Comparison of ENCODE assay signal across 24 cellular contexts in the genomic region with DNA sequence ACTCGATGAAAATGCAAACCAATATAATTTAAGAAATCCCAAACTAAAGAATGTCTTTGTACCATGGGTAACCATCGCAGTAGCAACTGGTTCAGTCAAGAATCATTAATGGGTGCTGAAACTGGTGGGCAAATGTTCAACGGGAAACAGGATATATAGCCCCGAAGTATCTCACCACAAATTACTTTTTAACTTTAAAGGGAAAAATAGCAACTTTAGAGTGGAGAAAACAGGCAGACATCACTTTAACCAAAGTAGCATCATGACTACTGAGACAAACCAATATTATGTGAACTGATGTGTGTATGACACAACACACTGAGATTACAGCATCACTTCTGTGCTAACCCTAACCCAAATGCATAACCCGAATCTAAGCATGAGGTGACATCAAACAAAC. TPM values are rescaled to one million over a fixed set of nuclear protein-coding genes. Genes with fewer than 3 reads are reported as not detected.
DNase-seq lines count a peak whose midpoint lies in the region; ATAC-seq, FAIRE-seq and TF ChIP-seq lines count a peak whose summit lies in the region.
"Had no signal": no experiment of that assay in that cellular context is flagged by ENCODE, and none has a peak within 500 bp of the region (broad histone marks: within the 10 kb centered on the region; RNA-seq: fewer than 3 reads in every experiment).

No MANE protein-coding gene starts in this region.

- 84 to 92% (median 86%) methylated on average over 5 of the region's 5 CpGs for WGBS in small intestine, 3 donors

- DNase-seq in GM12891 (ENCODE audit: insufficient read length, low spot score) (no peak), NCI-H526 (lab: John Stamatoyannopoulos, UW) (no peak), BE2C (no peak), small intestine (no peak)
- DNase-seq: 8988T; activated CD4-positive, alpha-beta T cell treated with anti-CD3 and anti-CD28 coated beads, Interleukin-2, amount 10 ng/mL, durations not matched to agents 7 days and 5 days; activated CD8-positive, alpha-beta memory T cell treated with anti-CD3 and anti-CD28 coated beads, Interleukin-2, amount 50 U/mL, for 48 hours; activated naive CD8-positive, alpha-beta T cell treated with anti-CD3 and anti-CD28 coated beads for 36 hours; DND-41; dorsolateral prefrontal cortex; heart left ventricle; MV-4-11; naive thymus-derived CD8-positive, alpha-beta T cell; NCI-H2171; NCI-H69; RPMI8226; stimulated activated CD4-positive, alpha-beta T cell treated with anti-CD3 and anti-CD28 coated beads, Interleukin-12 subunit alpha, Interleukin-12 subunit beta, amount 100 ng/mL, for 4 hours; stimulated activated CD4-positive, alpha-beta T cell treated with anti-CD3 and anti-CD28 coated beads, Interleukin-4, amount 100 ng/mL, for 4 hours; T-helper 17 cell; thyroid gland had no signal

- H3K27ac ChIP-seq in small intestine (ENCODE audit: low read depth in 1 of 2, low read length in 1 of 2): no peak overlapping the region
- H3K27ac ChIP-seq: dorsolateral prefrontal cortex, heart left ventricle, thyroid gland had no signal

- no peaks in the 10 kb centered on the region for H3K36me3 ChIP-seq in BE2C
- H3K36me3 ChIP-seq in small intestine (ENCODE audit: control insufficient read depth in 2 of 2, insufficient read depth in 2 of 2, low read length in 2 of 2): no peaks in the 10 kb centered on the region
- H3K36me3 ChIP-seq: heart left ventricle, thyroid gland had no signal

- H3K4me1 ChIP-seq in BE2C (no peaks in the 10 kb centered on the region), small intestine (ENCODE audit: control insufficient read depth in 2 of 2, insufficient read depth in 1 of 2, low read depth in 1 of 2, low read length in 1 of 2) (no peaks in the 10 kb centered on the region)
- H3K4me1 ChIP-seq: heart left ventricle, thyroid gland had no signal

- H3K27me3 ChIP-seq in BE2C: no peaks in the 10 kb centered on the region
- H3K27me3 ChIP-seq in small intestine (ENCODE audit: control insufficient read depth in 2 of 2, insufficient read depth in 2 of 2, low read length in 2 of 2): no peaks in the 10 kb centered on the region
- H3K27me3 ChIP-seq: dorsolateral prefrontal cortex, heart left ventricle, thyroid gland had no signal

- H3K9me3 ChIP-seq in BE2C (no peaks in the 10 kb centered on the region), small intestine (ENCODE audit: control insufficient read depth, low read depth) (no peaks in the 10 kb centered on the region)
- H3K9me3 ChIP-seq: heart left ventricle, thyroid gland had no signal

- FAIRE-seq in GM12891 (lab: Jason Lieb, UNC) (peak; percentile 64), small intestine (lab: Jason Lieb, UNC) (no peak)

- ATAC-seq in GM19395 (IDR thresholded peaks at IDR 0.05; ENCODE audit: unreplicated experiment) (peak; percentile 80), GM21825 (IDR thresholded peaks at IDR 0.05; ENCODE audit: unreplicated experiment) (peak; percentile 79), HG03457 (IDR thresholded peaks at IDR 0.05; ENCODE audit: unreplicated experiment) (peak; percentile 75), HG02798 (IDR thresholded peaks at IDR 0.05; ENCODE audit: poor library complexity, unreplicated experiment) (no peak)
- ATAC-seq: heart left ventricle; naive thymus-derived CD8-positive, alpha-beta T cell; T-helper 17 cell had no signal

- TF ChIP-seq CTCF in BE2C (IDR thresholded peaks at IDR 0.05; ENCODE audit: low read depth, low read length): no peak

- TF ChIP-seq POLR2A in GM12891 (IDR thresholded peaks at IDR 0.05; ENCODE audit: low read depth, low read length): no peak

- H3K4me3 ChIP-seq in BE2C (ENCODE audit: low read depth, low read length) (no peak overlapping the region), small intestine (ENCODE audit: low read depth in 1 of 2, low read length in 2 of 2) (no peak overlapping the region)
- H3K4me3 ChIP-seq: dorsolateral prefrontal cortex, heart left ventricle, thyroid gland had no signal

TF ChIP-seq in GM12891, 5 proteins besides CTCF, POLR2A, EP300 and RAD21:
- no peak for TF ChIP-seq TAF1 (IDR thresholded peaks at IDR 0.05; ENCODE audit: low read depth, low read length)

RNA-seq across cellular contexts. Expression of a gene that starts 33.8 kb away (rescaled TPM):
- 27.3 TPM for polyA plus RNA-seq in GM12891 (2012; ENCODE audit: low read depth, missing spikeins)
- 40.1 TPM for polyA plus RNA-seq in BE2C (2012; ENCODE audit: insufficient read depth, insufficient read length, low read depth)
- polyA plus RNA-seq in small intestine: 10 to 100 TPM; 21.1 to 22.1 (median 21.2) TPM

RNA-seq across cellular contexts. Expression of a gene that starts 37.9 kb away (rescaled TPM):
- 13.7 TPM for polyA plus RNA-seq in GM12891 (2012; ENCODE audit: low read depth, missing spikeins)
- not detected for polyA plus RNA-seq in BE2C (2012; ENCODE audit: insufficient read depth, insufficient read length, low read depth)
- polyA plus RNA-seq in small intestine: 1 to 10 TPM; 1.3 to 3.8 (median 2.7) TPM
